ENCODE assay signal across 24 cellular contexts in genomic region chr5:749101-749670, GRCh38. TPM values are rescaled to one million over a fixed set of nuclear protein-coding genes. Genes with fewer than 3 reads are reported as not detected.
"Had no signal": no experiment of that assay in that cellular context is flagged by ENCODE, and none has a peak within 500 bp of the region (broad histone marks: within the 10 kb centered on the region; RNA-seq: fewer than 3 reads in every experiment).

No MANE protein-coding gene starts in this region.

- H3K36me3 Mint-ChIP-seq: natural killer cell treated with Interleukin-12 subunit alpha and Interleukin-12 subunit beta and Interleukin-15 and Interleukin-18, amount 100 ng/mL, for 72 hours had no signal

- H3K36me3 ChIP-seq: left lung, pancreas, right lobe of liver, uterus, WERI-Rb-1 had no signal

- H3K27ac ChIP-seq: foreskin keratinocyte, left lung, pancreas, psoas muscle, right lobe of liver, SK-N-MC, skin epidermis, tibial artery, uterus, WERI-Rb-1 had no signal

- H3K9me3 ChIP-seq: left lung, pancreas, psoas muscle, right lobe of liver, tibial artery, uterus had no signal

- ATAC-seq: activated naive CD8-positive, alpha-beta T cell treated with anti-CD3 and anti-CD28 coated beads, Interleukin-2, amount 50 U/mL, for 24 hours; foreskin keratinocyte; left lung; natural killer cell treated with Interleukin-12 subunit alpha and Interleukin-12 subunit beta and Interleukin-15 and Interleukin-18, amount 100 ng/mL, for 72 hours; pancreas; psoas muscle; right lobe of liver; stimulated activated effector memory CD8-positive, alpha-beta T cell treated with anti-CD3 and anti-CD28 coated beads, Interleukin-12 subunit alpha, Interleukin-12 subunit beta, amount 100 ng/mL, for 72 hours; stimulated activated naive CD8-positive, alpha-beta T cell treated with anti-CD3 and anti-CD28 coated beads, Interleukin-15, amount 100 ng/mL, for 72 hours had no signal

- H3K27me3 ChIP-seq: foreskin keratinocyte, left lung, pancreas, right lobe of liver, tibial artery, uterus had no signal

- H3K4me3 ChIP-seq: left lung, pancreas, psoas muscle, right lobe of liver, SK-N-MC, skin epidermis, tibial artery, uterus had no signal

- H3K27me3 Mint-ChIP-seq: natural killer cell treated with Interleukin-12 subunit alpha and Interleukin-12 subunit beta and Interleukin-15 and Interleukin-18, amount 100 ng/mL, for 72 hours had no signal

- DNase-seq: activated CD4-positive, alpha-beta T cell treated with anti-CD3 and anti-CD28 coated beads, Interleukin-2, amount 50 U/mL, for 1 hour; activated CD4-positive, CD25-positive, alpha-beta regulatory T cell treated with anti-CD3 and anti-CD28 coated beads, Interleukin-2, amount 50 U/mL, for 72 hours; activated gamma-delta T cell; activated naive CD4-positive, alpha-beta T cell treated with anti-CD3 and anti-CD28 coated beads, Interleukin-2, amount 50 U/mL, for 16 hours; activated naive CD8-positive, alpha-beta T cell treated with anti-CD3 and anti-CD28 coated beads, Interleukin-2, amount 50 U/mL, for 24 hours; effector CD4-positive, alpha-beta T cell; foreskin keratinocyte; midbrain; psoas muscle; stimulated activated CD4-positive, alpha-beta T cell treated with anti-CD3 and anti-CD28 coated beads, Interleukin-1b, Interleukin-23, amount 100 ng/mL, for 48 hours; stimulated activated naive CD8-positive, alpha-beta T cell treated with anti-CD3 and anti-CD28 coated beads, Interleukin-15, amount 100 ng/mL, for 72 hours; tibial artery; uterus; WERI-Rb-1 had no signal

- H3K27ac Mint-ChIP-seq: activated naive CD8-positive, alpha-beta T cell treated with anti-CD3 and anti-CD28 coated beads, Interleukin-2, amount 50 U/mL, for 24 hours; natural killer cell treated with Interleukin-12 subunit alpha and Interleukin-12 subunit beta and Interleukin-15 and Interleukin-18, amount 100 ng/mL, for 72 hours; stimulated activated naive CD8-positive, alpha-beta T cell treated with anti-CD3 and anti-CD28 coated beads, Interleukin-15, amount 100 ng/mL, for 72 hours had no signal

- H3K4me3 Mint-ChIP-seq: activated naive CD8-positive, alpha-beta T cell treated with anti-CD3 and anti-CD28 coated beads, Interleukin-2, amount 50 U/mL, for 24 hours; natural killer cell treated with Interleukin-12 subunit alpha and Interleukin-12 subunit beta and Interleukin-15 and Interleukin-18, amount 100 ng/mL, for 72 hours; stimulated activated effector memory CD8-positive, alpha-beta T cell treated with anti-CD3 and anti-CD28 coated beads, Interleukin-12 subunit alpha, Interleukin-12 subunit beta, amount 100 ng/mL, for 72 hours; stimulated activated naive CD8-positive, alpha-beta T cell treated with anti-CD3 and anti-CD28 coated beads, Interleukin-15, amount 100 ng/mL, for 72 hours had no signal

- H3K9me3 Mint-ChIP-seq: natural killer cell treated with Interleukin-12 subunit alpha and Interleukin-12 subunit beta and Interleukin-15 and Interleukin-18, amount 100 ng/mL, for 72 hours; stimulated activated effector memory CD8-positive, alpha-beta T cell treated with anti-CD3 and anti-CD28 coated beads, Interleukin-12 subunit alpha, Interleukin-12 subunit beta, amount 100 ng/mL, for 72 hours had no signal

- H3K4me1 ChIP-seq: foreskin keratinocyte, left lung, pancreas, psoas muscle, right lobe of liver, tibial artery, uterus had no signal

RNA-seq across cellular contexts. Expression of gene ZDHHC11B, which starts 35.3 kb away (rescaled TPM):
- total RNA-seq: epithelial cell of proximal tubule, foreskin keratinocyte, glomerular endothelial cell, lung microvascular endothelial cell had no signal
